In the genomic region with DNA sequence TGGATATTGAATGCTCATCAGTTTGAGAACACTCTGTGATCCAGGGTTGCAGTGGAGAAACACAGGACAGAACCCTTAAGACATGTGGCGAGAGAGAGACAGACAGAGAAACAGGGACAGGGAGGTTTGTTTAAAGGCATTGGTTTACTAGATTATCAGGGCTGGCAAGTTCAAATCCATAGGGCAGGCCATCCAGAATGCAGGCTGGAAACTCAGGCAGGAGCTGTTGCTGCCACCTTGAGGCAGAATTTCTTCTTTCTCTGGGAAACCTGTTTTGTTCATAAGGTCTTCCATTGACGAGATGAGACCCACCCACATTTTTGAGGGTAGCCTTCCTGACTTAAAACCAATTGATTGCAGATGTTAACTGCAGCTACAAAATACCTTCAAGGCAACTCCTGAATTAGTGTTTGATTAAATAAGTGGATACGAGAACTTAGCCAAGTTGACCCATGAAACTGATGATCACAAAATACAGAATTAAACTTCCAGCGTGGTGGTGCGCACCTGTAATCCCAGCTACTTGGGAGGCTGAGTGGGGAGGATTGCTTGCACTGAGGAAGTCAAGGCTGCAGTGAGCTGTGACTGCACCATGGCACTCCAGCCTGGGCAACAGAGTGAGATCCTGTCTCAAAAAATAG, we compare ENCODE assay signal across 10 cellular contexts. TPM values are rescaled to one million over a fixed set of nuclear protein-coding genes. Genes with fewer than 3 reads are reported as not detected.
A peak's percentile ranks its signal among the peaks of the same experiment; 100 is the strongest.
DNase-seq lines count a peak whose midpoint lies in the region; ATAC-seq and TF ChIP-seq lines count a peak whose summit lies in the region.
"Had no signal": no experiment of that assay in that cellular context is flagged by ENCODE, and none has a peak within 500 bp of the region (broad histone marks: within the 10 kb centered on the region; RNA-seq: fewer than 3 reads in every experiment).

No MANE protein-coding gene starts in this region.

- 50% methylated on average over 5 of the region's 5 CpGs for WGBS in prostate gland

- no peaks in the 10 kb centered on the region for H3K36me3 Mint-ChIP-seq in effector memory CD8-positive, alpha-beta T cell (ENCODE audit: insufficient read depth)
- H3K36me3 Mint-ChIP-seq: activated naive CD4-positive, alpha-beta T cell treated with anti-CD3 and anti-CD28 coated beads, Interleukin-2, amount 50 U/mL, for 24 hours had no signal

- TF ChIP-seq POLR2A in prostate gland (IDR thresholded peaks at IDR 0.05) = no peak

- intact Hi-C loops in prostate gland (cut with DNase I) = loop anchor here (5.0 to 10.0 kb wide), 3 partner anchors 122 to 1085 kb away; a partner anchor contains a TSS

- H3K4me1 ChIP-seq in SJSA1 (replicated peaks) (no peaks in the 10 kb centered on the region), prostate gland (replicated peaks) (no peaks in the 10 kb centered on the region)
- H3K4me1 ChIP-seq: Caco-2 had no signal

- TF ChIP-seq CTCF in prostate gland (IDR thresholded peaks at IDR 0.05) = peak in 3 of 4 experiments; percentile 57 to 61 (median 60)

- H3K27me3 ChIP-seq in MG63 = no peaks in the 10 kb centered on the region; the same call in 1 of the 2 replicates
- peaks cover 37% of the 10 kb centered on the region for H3K27me3 ChIP-seq in SJSA1 (replicated peaks)
- H3K27me3 ChIP-seq in prostate gland (replicated peaks; ENCODE audit: insufficient read depth) = no peaks in the 10 kb centered on the region

- ATAC-seq in effector memory CD8-positive, alpha-beta T cell (replicated peaks) = no peak
- ATAC-seq in HG02938 (IDR thresholded peaks at IDR 0.05; ENCODE audit: unreplicated experiment) = no peak

- H3K27me3 Mint-ChIP-seq in effector memory CD8-positive, alpha-beta T cell = peaks cover 26 to 72% of the 10 kb centered on the region in 2 donors

- H3K9me3 Mint-ChIP-seq in effector memory CD8-positive, alpha-beta T cell = no peaks in the 10 kb centered on the region
- H3K9me3 Mint-ChIP-seq: activated naive CD4-positive, alpha-beta T cell treated with anti-CD3 and anti-CD28 coated beads, Interleukin-2, amount 50 U/mL, for 24 hours had no signal

- H3K36me3 ChIP-seq in MG63 = no peaks in the 10 kb centered on the region
- H3K36me3 ChIP-seq in SJSA1 = no peaks in the 10 kb centered on the region
- H3K36me3 ChIP-seq in prostate gland = no peaks in the 10 kb centered on the region

- no peaks in the 10 kb centered on the region for H3K9me3 ChIP-seq in MG63
- H3K9me3 ChIP-seq in SJSA1 (replicated peaks) = no peaks in the 10 kb centered on the region
- H3K9me3 ChIP-seq in prostate gland = no peaks in the 10 kb centered on the region
- H3K9me3 ChIP-seq: Caco-2 had no signal

- H3K4me3 ChIP-seq in MG63 (no peak overlapping the region), SJSA1 (no peak overlapping the region), prostate gland (no peak overlapping the region)

- H3K4me1 Mint-ChIP-seq in effector memory CD8-positive, alpha-beta T cell (ENCODE audit: low read depth in 2 of 2) = no peaks in the 10 kb centered on the region
- H3K4me1 Mint-ChIP-seq: activated naive CD4-positive, alpha-beta T cell treated with anti-CD3 and anti-CD28 coated beads, Interleukin-2, amount 50 U/mL, for 24 hours had no signal

- H3K4me3 Mint-ChIP-seq in effector memory CD8-positive, alpha-beta T cell = no peak overlapping the region
- H3K4me3 Mint-ChIP-seq: activated naive CD4-positive, alpha-beta T cell treated with anti-CD3 and anti-CD28 coated beads, Interleukin-2, amount 50 U/mL, for 24 hours had no signal

- DNase-seq in NOMO-1 treated with DMSO at 0.1 percent for 48 hours (lab: John Stamatoyannopoulos, UW; ENCODE audit: unreplicated experiment) (peak; percentile 8), NOMO-1 treated with dmso at 0.1 percent for 144 hours (lab: John Stamatoyannopoulos, UW; ENCODE audit: unreplicated experiment) (no peak), MG63 (peak; percentile 35), SJSA1 (ENCODE audit: low read depth in 1 of 2, low spot score in 2 of 2) (peak; percentile 38 to 52), fibroblast of the conjunctiva (ENCODE audit: low read depth) (peak; percentile 49), prostate gland (ENCODE audit: low spot score) (peak; percentile 45)
- DNase-seq in effector memory CD8-positive, alpha-beta T cell = no peak

- H3K27ac Mint-ChIP-seq in effector memory CD8-positive, alpha-beta T cell = no peak overlapping the region
- H3K27ac Mint-ChIP-seq: activated naive CD4-positive, alpha-beta T cell treated with anti-CD3 and anti-CD28 coated beads, Interleukin-2, amount 50 U/mL, for 24 hours had no signal

- H3K27ac ChIP-seq in SJSA1 (no peak overlapping the region), prostate gland (no peak overlapping the region)

RNA-seq across cellular contexts. Expression of a gene that starts 55.9 kb away (rescaled TPM):
- total RNA-seq in MG63 (2014; rRNA removed; shearing (Covaris generic); ENCODE audit: low replicate concordance) = 74.4 and 90.4 TPM in 2 replicates
- 90.2 and 112 TPM in 2 replicates for total RNA-seq in SJSA1 (2014; rRNA removed; shearing (Covaris generic))
- 10 to 100 TPM; 40.8 to 54.5 TPM for total RNA-seq in prostate gland

RNA-seq across cellular contexts. Expression of a gene that starts 56.3 kb away (rescaled TPM):
- 12.1 and 32.2 TPM in 2 replicates for total RNA-seq in MG63 (2014; rRNA removed; shearing (Covaris generic); ENCODE audit: low replicate concordance)
- total RNA-seq in SJSA1 (2014; rRNA removed; shearing (Covaris generic)) = 18.1 and 39.2 TPM in 2 replicates
- total RNA-seq in prostate gland = 10 to 100 TPM in 1 of 2 donors, 1 to 10 TPM in 1; 9.4 to 29.3 TPM

Comparison
In these comparisons a context has a peak if more than half of its experiments do, and no peak if none do; other contexts are left out.
1. DNase-seq: peak in NOMO-1 treated with DMSO at 0.1 percent for 48 hours (single experiment), MG63 (single experiment), SJSA1 (2 of 2), fibroblast of the conjunctiva (single experiment) and prostate gland (single experiment); none in NOMO-1 treated with dmso at 0.1 percent for 144 hours (single experiment) and effector memory CD8-positive, alpha-beta T cell (0 of 3).